ENCODE assay signal across 8 cellular contexts in genomic region chrX:107978707-107979307, GRCh38. TPM values are rescaled to one million over a fixed set of nuclear protein-coding genes. Genes with fewer than 3 reads are reported as not detected.
DNase-seq lines count a peak whose midpoint lies in the region; ATAC-seq, FAIRE-seq and TF ChIP-seq lines count a peak whose summit lies in the region.

No MANE protein-coding gene starts in this region.

- no peaks in the 10 kb centered on the region for H3K36me3 ChIP-seq in GM12878 (ENCODE audit: control insufficient read depth in 2 of 2, insufficient read depth in 2 of 2, low read length in 1 of 2)

- no TSS peak for BruUV-seq in GM12878 (replicated peaks; lab: Mats Ljungman, UMichigan)

- no peak overlapping the region for H3K27ac ChIP-seq in GM12878 (ENCODE audit: control insufficient read depth, insufficient read depth)

- no peaks in the 10 kb centered on the region for H3K79me2 ChIP-seq in GM12878 (ENCODE audit: control insufficient read depth, insufficient read depth, low read length)

- intact Hi-C loops in GM12878 (cut with micrococcal nuclease; ENCODE audit: unreplicated experiment): no loop called here

- SMC1A ChIA-PET in GM12878 (lab: Charles Lee; ENCODE audit: uncharacterized antibody, unreplicated experiment): no interaction called here

- no peaks in the 10 kb centered on the region; a peak in 1 of 4 replicates for H3K27me3 ChIP-seq in GM12878 (replicated peaks in 1 of 2; ENCODE audit: control insufficient read depth in 2 of 2, insufficient read depth in 2 of 2, low read length in 1 of 2)

- DNase-seq in DMS53 treated with DMSO at 0.1 percent for 48 hours (lab: John Stamatoyannopoulos, UW; ENCODE audit: unreplicated experiment) (peak; percentile 3), HuH-7 (ENCODE audit: low spot score) (peak; percentile 16), GM12878 (ENCODE audit: low read depth, low spot score) (no peak), lung microvascular endothelial cell (ENCODE audit: low read depth in 2 of 2) (peak; percentile 36 to 47), amniotic stem cell (lab: John Stamatoyannopoulos, UW) (no peak), cortex of kidney (lab: John Stamatoyannopoulos, UW) (no peak)

- TF ChIP-seq EP300 in GM12878 (IDR thresholded peaks at IDR 0.05; ENCODE audit: borderline replicate concordance in 1 of 2, control insufficient read depth in 1 of 2, low read depth in 2 of 2, low read length in 2 of 2): no peak

- TF ChIP-seq RAD21 in GM12878 (IDR thresholded peaks at IDR 0.05; ENCODE audit: insufficient read depth, low read depth, low read length): peak; percentile 44

- H4K20me1 ChIP-seq in GM12878 (ENCODE audit: control insufficient read depth, insufficient read depth): no peaks in the 10 kb centered on the region

- no peak overlapping the region for H3K9ac ChIP-seq in GM12878 (ENCODE audit: control insufficient read depth, insufficient read depth, low read length)

- H3K4me2 ChIP-seq in GM12878 (ENCODE audit: control insufficient read depth, insufficient read depth): no peak overlapping the region

- POLR2A ChIA-PET in GM12878 (lab: Charles Lee): no interaction called here

- 30% methylated on average over 3 of the region's 3 CpGs for WGBS in GM12878 (ENCODE audit: insufficient coverage, insufficient replicate concordance, low lambda C conversion rate, missing lambda C conversion rate)

- in situ Hi-C loops in GM12878 (cut with MboI): no loop called here

- H3K9me3 ChIP-seq in GM12878 (replicated peaks; ENCODE audit: control insufficient read depth, insufficient read depth, low read length): no peaks in the 10 kb centered on the region

- RAD21 ChIA-PET in GM12878 (lab: Charles Lee; ENCODE audit: unreplicated experiment): no interaction called here

- CTCF ChIA-PET in GM12878 (lab: Yijun Ruan, JAX): interaction anchor here (0.7 kb wide), 1 partner anchor 16 kb away, joined by 3 read pairs; no protein-coding TSS in a partner anchor

- no peaks in the 10 kb centered on the region for H3K4me1 ChIP-seq in GM12878 (ENCODE audit: control insufficient read depth, insufficient read depth, low read length)

- H2AFZ ChIP-seq in GM12878 (ENCODE audit: control insufficient read depth, low read depth, low read length): no peak overlapping the region

- no peak overlapping the region for H3K4me3 ChIP-seq in GM12878

- ATAC-seq in GM12878 (peak; percentile 57; the same call in 2 of the 3 replicates), HG02981 (IDR thresholded peaks at IDR 0.05; ENCODE audit: unreplicated experiment) (no peak), HG02852 (IDR thresholded peaks at IDR 0.05; ENCODE audit: unreplicated experiment) (no peak)

- no peak for FAIRE-seq in GM12878 (lab: Jason Lieb, UNC)

- TF ChIP-seq POLR2A in GM12878 (IDR thresholded peaks at IDR 0.05; ENCODE audit: low read depth, low read length): no peak

- peak; percentile 37 to 48 (median 45); a peak in 5 of 6 replicates for TF ChIP-seq CTCF in GM12878 (IDR thresholded peaks at IDR 0.05 in 2 of 3, conservative IDR thresholded peaks at IDR 0.05 in 1 of 3; ENCODE audit: control insufficient read depth in 2 of 3, extremely low read depth in 1 of 3, insufficient read depth in 1 of 3, low read depth in 3 of 3, low read length in 3 of 3)

TF ChIP-seq in GM12878, 131 proteins besides CTCF, POLR2A, EP300 and RAD21:
- TF ChIP-seq NFYA (IDR thresholded peaks at IDR 0.05; ENCODE audit: borderline replicate concordance, low read depth, low read length) (no peak), CEBPB (IDR thresholded peaks at IDR 0.05; ENCODE audit: borderline replicate concordance in 1 of 2, low read depth in 2 of 2, low read length in 2 of 2) (no peak), CEBPZ (IDR thresholded peaks at IDR 0.05; ENCODE audit: low read depth, low read length) (no peak), YBX1 (IDR thresholded peaks at IDR 0.05) (no peak), TBL1XR1 (IDR thresholded peaks at IDR 0.05; ENCODE audit: low read depth, low read length) (no peak), RELA (IDR thresholded peaks at IDR 0.05; ENCODE audit: borderline replicate concordance, partially characterized antibody) (no peak), ZBED1 (IDR thresholded peaks at IDR 0.05; ENCODE audit: borderline replicate concordance) (no peak), ZNF384 (IDR thresholded peaks at IDR 0.05; ENCODE audit: borderline replicate concordance, low read depth, low read length) (no peak), NFIC (IDR thresholded peaks at IDR 0.05; ENCODE audit: low read depth, low read length) (no peak), MTA3 (IDR thresholded peaks at IDR 0.05; ENCODE audit: borderline replicate concordance, low read length) (no peak), ZNF24 (IDR thresholded peaks at IDR 0.05) (no peak), TCF3 (IDR thresholded peaks at IDR 0.05; ENCODE audit: borderline replicate concordance, insufficient read depth, low read depth, low read length) (no peak)
- TF ChIP-seq, protein P1, sequence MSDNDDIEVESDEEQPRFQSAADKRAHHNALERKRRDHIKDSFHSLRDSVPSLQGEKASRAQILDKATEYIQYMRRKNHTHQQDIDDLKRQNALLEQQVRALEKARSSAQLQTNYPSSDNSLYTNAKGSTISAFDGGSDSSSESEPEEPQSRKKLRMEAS (IDR thresholded peaks at IDR 0.05; ENCODE audit: low read depth, low read length): no peak

RNA-seq across cellular contexts. Expression of gene TEX13B, which starts 3.4 kb away (rescaled TPM):
- not detected in 2 replicates for total RNA-seq in GM12878 (2013; cell fraction: nucleolus; rRNA removed)
- not detected in 2 replicates for total RNA-seq in GM12878 (2014; rRNA removed)
- total RNA-seq in GM12878 (2014; rRNA removed; fragmentation: Illumina TruSeq; extraction: Trizol): not detected in 2 replicates
- not detected in 2 replicates for total RNA-seq in GM12878 (2021)
- polyA plus RNA-seq in GM12878 (2011; ENCODE audit: low read depth): not detected
- polyA plus RNA-seq in GM12878 (2011; rRNA removed): not detected in 2 replicates
- polyA plus RNA-seq in GM12878 (2011; cell fraction: cytosol; rRNA removed): not detected in 2 replicates
- not detected in 2 replicates for polyA plus RNA-seq in GM12878 (2011; cell fraction: nucleus; rRNA removed)
- not detected in 2 replicates for polyA plus RNA-seq in GM12878 (2012)
- polyA plus RNA-seq in GM12878 (2014; fragmentation: Illumina TruSeq; extraction: Trizol): not detected in 2 replicates
- polyA plus RNA-seq in GM12878 (2014; fragmentation: Nextera tagmentation; extraction: Ambion mirVana): not detected
- polyA plus RNA-seq in GM12878 (2014; rRNA removed): not detected in 2 replicates
- not detected for polyA plus RNA-seq in GM12878 (2016; fragmentation: Nextera tagmentation; extraction: Ambion mirVana)
- polyA minus RNA-seq in GM12878 (2011; rRNA and poly(A)+ RNA removed): not detected in 2 replicates
- polyA minus RNA-seq in GM12878 (2011; cell fraction: cytosol; rRNA and poly(A)+ RNA removed): not detected in 2 replicates
- not detected in 2 replicates for polyA minus RNA-seq in GM12878 (2011; cell fraction: nucleus; rRNA and poly(A)+ RNA removed)
- not detected in 2 replicates for total RNA-seq in lung microvascular endothelial cell

Comparison
In these comparisons a context has a peak if more than half of its experiments do, and no peak if none do; other contexts are left out.
1. DNase-seq: peak in DMS53 treated with DMSO at 0.1 percent for 48 hours (single experiment), HuH-7 (single experiment) and lung microvascular endothelial cell (2 of 2); none in GM12878 (single experiment), amniotic stem cell (single experiment) and cortex of kidney (single experiment).